ENCODE assay signal across 8 cellular contexts in genomic region chr3:48301020-48301813, GRCh38. TPM values are rescaled to one million over a fixed set of nuclear protein-coding genes. Genes with fewer than 3 reads are reported as not detected.
A peak's percentile ranks its signal among the peaks of the same experiment; 100 is the strongest.
DNase-seq lines count a peak whose midpoint lies in the region; ATAC-seq, FAIRE-seq and TF ChIP-seq lines count a peak whose summit lies in the region.

Gene NME6 (minus strand): TSS chr3:48301367.

- DNase-seq in AG08395 (ENCODE audit: low spot score) (peak; percentile 92), NCI-H510A (lab: John Stamatoyannopoulos, UW) (peak; percentile 69), cerebellar nuclear complex (lab: John Stamatoyannopoulos, UW) (peak; percentile 45 to 48), kidney (peak; percentile 97)
- DNase-seq in activated CD4-positive, alpha-beta T cell treated with anti-CD3 and anti-CD28 coated beads for 1 hour: peak; percentile 82
- peak; percentile 87 to 92 for DNase-seq in stimulated activated CD4-positive, alpha-beta T cell treated with anti-CD3 and anti-CD28 coated beads, Interleukin-15, amount 100 ng/mL, for 1 hour (ENCODE audit: low read depth in 1 of 2, low spot score in 1 of 2)

- no peak for FAIRE-seq in kidney (lab: Jason Lieb, UNC)

- H3K36me3 ChIP-seq in kidney (ENCODE audit: control insufficient read depth in 1 of 2, insufficient read depth in 2 of 2, low read length in 2 of 2): peaks cover 0 to 4% of the 10 kb centered on the region in 2 donors

- H3K27ac ChIP-seq in kidney (ENCODE audit: low read depth in 2 of 2, low read length in 2 of 2): peak within 1 kb of the TSS; percentile 95 to 97

- intact Hi-C loops in kidney (cut with DNase I): no loop called here

- H3K4me1 ChIP-seq in kidney (ENCODE audit: control insufficient read depth in 1 of 2, insufficient read depth in 1 of 2, low read depth in 1 of 2, low read length in 2 of 2): peaks cover 5 to 11% of the 10 kb centered on the region in 2 donors

- TF ChIP-seq CTCF in kidney (IDR thresholded peaks at IDR 0.05; ENCODE audit: borderline replicate concordance, extremely low read depth, insufficient read depth): peak; percentile 4

- ATAC-seq in GM19035 (IDR thresholded peaks at IDR 0.05; ENCODE audit: unreplicated experiment) (peak; percentile 71), HG03432 (IDR thresholded peaks at IDR 0.05; ENCODE audit: unreplicated experiment) (peak; percentile 85)

- no peaks in the 10 kb centered on the region for H3K9me3 ChIP-seq in kidney (ENCODE audit: control insufficient read depth in 1 of 2, low read length in 2 of 2)

- peak within 1 kb of the TSS; percentile 86 to 92 for H3K9ac ChIP-seq in kidney (ENCODE audit: low read length in 2 of 2)

- H3K4me3 ChIP-seq in kidney (ENCODE audit: low read length in 2 of 2): peak within 1 kb of the TSS; percentile 90 to 94

RNA-seq across cellular contexts. Expression of gene NME6, which starts in this region (rescaled TPM):
- total RNA-seq in kidney: 32.9 TPM
- polyA plus RNA-seq in kidney (ENCODE audit: insufficient read depth, low read depth, low replicate concordance): 19.9 TPM

Comparison
In these comparisons a context has a peak if more than half of its experiments do, and no peak if none do; other contexts are left out.
1. Peak in every context shown above with its lines: DNase-seq, ATAC-seq, H3K4me3 ChIP-seq and H3K27ac ChIP-seq.
2. DNase-seq: peak in every context shown above with its lines; median percentile 97 in kidney; 92 in AG08395; 90 in stimulated activated CD4-positive, alpha-beta T cell treated with anti-CD3 and anti-CD28 coated beads, Interleukin-15, amount 100 ng/mL, for 1 hour; 82 in activated CD4-positive, alpha-beta T cell treated with anti-CD3 and anti-CD28 coated beads for 1 hour; 69 in NCI-H510A; 46 in cerebellar nuclear complex.